ENCODE assay signal across 8 cellular contexts in genomic region chr11:101914737-101915426, GRCh38. TPM values are rescaled to one million over a fixed set of nuclear protein-coding genes. Genes with fewer than 3 reads are reported as not detected.
DNase-seq lines count a peak whose midpoint lies in the region; TF ChIP-seq lines count a peak whose summit lies in the region.

CEP126 (plus strand) TSS chr11:101915010; CDS start chr11:101915285, 275 bp downstream.

- H3K36me3 Mint-ChIP-seq in CD4-positive, alpha-beta memory T cell, result peaks cover 0 to 4% of the 10 kb centered on the region in 2 donors

- H3K36me3 ChIP-seq in CD4-positive, alpha-beta memory T cell (ENCODE audit: insufficient read depth, low read length), result no peaks in the 10 kb centered on the region

- peaks cover 0 to 5% of the 10 kb centered on the region in 2 donors for H3K27me3 Mint-ChIP-seq in CD4-positive, alpha-beta memory T cell

- peaks cover 18 to 25% (median 22%) of the 10 kb centered on the region in 4 donors for H3K4me1 Mint-ChIP-seq in CD4-positive, alpha-beta memory T cell

- POLR2A ChIA-PET in CD4-positive, alpha-beta memory T cell (lab: Charles Lee; ENCODE audit: partially characterized antibody), result interaction anchor here (1.0 to 1.2 kb wide), 2 partner anchors 9 to 354 kb away, joined by 3 to 4 read pairs; no protein-coding TSS in a partner anchor

- no peaks in the 10 kb centered on the region for H3K27me3 ChIP-seq in CD4-positive, alpha-beta memory T cell (ENCODE audit: insufficient read depth, low read length)
- no peaks in the 10 kb centered on the region for H3K27me3 ChIP-seq in mononuclear cell (ENCODE audit: insufficient read depth, low read length)

- peak within 1 kb of the TSS; percentile 43 to 64 for H3K4me3 ChIP-seq in CD4-positive, alpha-beta memory T cell (ENCODE audit: low read length in 2 of 2)
- H3K4me3 ChIP-seq in epithelial cell of esophagus (ENCODE audit: low read length), result peak within 1 kb of the TSS; percentile 72
- peak within 1 kb of the TSS; percentile 54 for H3K4me3 ChIP-seq in mononuclear cell (ENCODE audit: low read length)

- TF ChIP-seq CTCF in GM20000 (IDR thresholded peaks at IDR 0.05; ENCODE audit: extremely low read depth, missing control alignments) (no peak), epithelial cell of esophagus (IDR thresholded peaks at IDR 0.05; ENCODE audit: insufficient read depth, low read depth, low read length, missing control alignments) (peak; percentile 38)

- DNase-seq in CD4-positive, alpha-beta memory T cell, result peak; percentile 91 to 94 (median 93)
- DNase-seq in GM20000 (ENCODE audit: low spot score) (peak; percentile 87), HS-5 (ENCODE audit: low read depth) (peak; percentile 99), activated T-cell treated with anti-CD3 and anti-CD28 coated beads for 24 hours (ENCODE audit: low read depth) (peak; percentile 93), epithelial cell of esophagus (ENCODE audit: low read depth) (peak; percentile 95)
- peak; percentile 95 for DNase-seq in NK-92 treated with Interleukin-12 subunit alpha and Interleukin-12 subunit beta, amount 100 ng/mL, for 24 hours (lab: John Stamatoyannopoulos, UW)
- DNase-seq in stimulated activated CD8-positive, alpha-beta memory T cell treated with anti-CD3 and anti-CD28 coated beads, Interleukin-2, amount 100 ng/mL, for 48 hours (ENCODE audit: low read depth in 2 of 2), result peak; percentile 84 to 90

- H3K27ac Mint-ChIP-seq in CD4-positive, alpha-beta memory T cell, result peak within 1 kb of the TSS; percentile 89 to 94 (median 92)

- H3K4me3 Mint-ChIP-seq in CD4-positive, alpha-beta memory T cell, result peak within 1 kb of the TSS; percentile 88 to 96 (median 94)

- H3K27ac ChIP-seq in CD4-positive, alpha-beta memory T cell (ENCODE audit: low read depth, low read length), result peak within 1 kb of the TSS; percentile 60

- no peaks in the 10 kb centered on the region for H3K9me3 Mint-ChIP-seq in CD4-positive, alpha-beta memory T cell

- intact Hi-C loops in CD4-positive, alpha-beta memory T cell (cut with micrococcal nuclease), result loop anchor here (1.0 to 10.0 kb wide), 5 partner anchors 196 to 1178 kb away; partner anchors contain the start of genes BIRC2, DCUN1D5, TMEM123 and YAP1

- CTCF ChIA-PET in CD4-positive, alpha-beta memory T cell (lab: Charles Lee; ENCODE audit: partially characterized antibody), result interaction anchor here (0.7 to 1.2 kb wide), 7 partner anchors 10 to 1194 kb away, joined by 3 to 7 read pairs (median 3); partner anchors contain the start of gene DYNC2H1

- peaks cover 18% of the 10 kb centered on the region for H3K4me1 ChIP-seq in CD4-positive, alpha-beta memory T cell (ENCODE audit: insufficient read depth, low read length)
- H3K4me1 ChIP-seq in mononuclear cell (ENCODE audit: insufficient read depth, low read length), result peaks cover 15% of the 10 kb centered on the region

- H3K9me3 ChIP-seq in CD4-positive, alpha-beta memory T cell (ENCODE audit: control insufficient read depth in 1 of 2, low read length in 2 of 2), result no peaks in the 10 kb centered on the region
- H3K9me3 ChIP-seq in mononuclear cell (ENCODE audit: low read depth, low read length), result no peaks in the 10 kb centered on the region

RNA-seq across cellular contexts. Expression of gene CEP126, which starts in this region (rescaled TPM):
- 1 to 10 TPM; 2.4 to 2.6 TPM for total RNA-seq in CD4-positive, alpha-beta memory T cell
- under 1 TPM; 0.13 to 0.71 TPM for polyA plus RNA-seq in CD4-positive, alpha-beta memory T cell
- 0.63 TPM for total RNA-seq in mononuclear cell

Comparison
In these comparisons a context has a peak if more than half of its experiments do, and no peak if none do; other contexts are left out.
1. Peak in every context shown above with its lines: DNase-seq, H3K4me3 ChIP-seq and H3K27ac ChIP-seq.